8 cellular contexts compared by ENCODE assay signal in the genomic region with DNA sequence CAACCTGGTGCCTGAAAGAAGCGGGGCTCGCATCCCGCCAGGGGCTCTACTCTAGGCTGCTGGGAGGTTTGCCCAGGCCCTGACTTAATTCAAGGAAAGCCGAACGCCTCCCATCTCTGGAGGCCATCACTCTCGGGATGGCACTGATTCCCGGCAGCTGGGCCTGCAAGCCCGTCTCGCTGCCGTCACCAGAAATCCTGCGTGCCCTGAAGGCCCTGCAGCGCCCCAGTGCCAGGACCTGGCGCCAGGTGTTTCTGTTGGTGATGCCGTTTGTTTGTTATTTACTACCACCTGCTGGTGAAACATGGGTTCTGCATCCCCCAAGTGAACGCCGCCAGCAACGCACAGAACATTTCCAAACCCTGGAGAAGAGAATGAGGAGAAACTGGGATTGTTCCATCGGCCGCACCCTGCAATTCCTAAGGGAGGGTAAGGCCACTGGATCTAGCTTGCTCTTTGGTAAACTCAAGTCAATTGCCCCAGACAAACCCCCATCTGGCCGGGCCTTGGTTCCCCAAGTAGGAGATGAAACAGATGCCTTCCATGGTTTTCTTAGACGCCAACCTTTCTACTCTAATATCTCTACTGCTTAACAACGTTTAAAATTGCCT.
DNase-seq lines count a peak whose midpoint lies in the region; ATAC-seq and TF ChIP-seq lines count a peak whose summit lies in the region.

No MANE protein-coding gene starts in this region.

- peaks cover 45% of the 10 kb centered on the region for H3K27me3 Mint-ChIP-seq in CD4-positive, CD25-positive, alpha-beta regulatory T cell

- ATAC-seq in CD4-positive, CD25-positive, alpha-beta regulatory T cell (ENCODE audit: low read depth in 2 of 2), result peak; percentile 66 to 77
- ATAC-seq in mucosa of descending colon, result peak; percentile 85
- ATAC-seq in HG02870 (IDR thresholded peaks at IDR 0.05; ENCODE audit: unreplicated experiment), result no peak

- no peaks in the 10 kb centered on the region for H3K27me3 ChIP-seq in CD4-positive, CD25-positive, alpha-beta regulatory T cell (ENCODE audit: control insufficient read depth, insufficient read depth, low read length)

- H3K36me3 Mint-ChIP-seq in CD4-positive, CD25-positive, alpha-beta regulatory T cell, result no peaks in the 10 kb centered on the region

- intact Hi-C loops in mucosa of descending colon (cut with DNase I, micrococcal nuclease), result no loop called here

- H3K27ac ChIP-seq in CD4-positive, CD25-positive, alpha-beta regulatory T cell (ENCODE audit: insufficient read depth, low read length, poor library complexity, severe bottlenecking), result no peak overlapping the region
- H3K27ac ChIP-seq in epithelial cell of prostate, result no peak overlapping the region

- no peak overlapping the region for H3K27ac Mint-ChIP-seq in CD4-positive, CD25-positive, alpha-beta regulatory T cell

- no peaks in the 10 kb centered on the region for H3K36me3 ChIP-seq in CD4-positive, CD25-positive, alpha-beta regulatory T cell (ENCODE audit: control insufficient read depth, insufficient read depth, low read length)
- no peaks in the 10 kb centered on the region for H3K36me3 ChIP-seq in mucosa of descending colon (ENCODE audit: low read depth)

- no peak overlapping the region for H3K4me3 ChIP-seq in CD4-positive, CD25-positive, alpha-beta regulatory T cell (ENCODE audit: low read depth, low read length)
- H3K4me3 ChIP-seq in mucosa of descending colon, result no peak overlapping the region

- no peak overlapping the region for H3K4me3 Mint-ChIP-seq in CD4-positive, CD25-positive, alpha-beta regulatory T cell

- no peaks in the 10 kb centered on the region for H3K9me3 ChIP-seq in CD4-positive, CD25-positive, alpha-beta regulatory T cell (ENCODE audit: control insufficient read depth in 2 of 2, low read length in 2 of 2)
- no peaks in the 10 kb centered on the region for H3K9me3 ChIP-seq in mucosa of descending colon

- peak; percentile 65 for TF ChIP-seq CTCF in mucosa of descending colon (IDR thresholded peaks at IDR 0.05)

- no peaks in the 10 kb centered on the region for H3K4me1 Mint-ChIP-seq in CD4-positive, CD25-positive, alpha-beta regulatory T cell

- no peaks in the 10 kb centered on the region for H3K9me3 Mint-ChIP-seq in CD4-positive, CD25-positive, alpha-beta regulatory T cell

- H3K4me1 ChIP-seq in CD4-positive, CD25-positive, alpha-beta regulatory T cell (ENCODE audit: control insufficient read depth, insufficient read depth, low read length, poor library complexity, severe bottlenecking), result peaks cover 8% of the 10 kb centered on the region
- H3K4me1 ChIP-seq in mucosa of descending colon (ENCODE audit: low read depth), result peaks cover 16% of the 10 kb centered on the region

- DNase-seq in CD4-positive, CD25-positive, alpha-beta regulatory T cell, result peak; percentile 44 to 74 (median 73)
- DNase-seq in HK-2 (ENCODE audit: unreplicated experiment) (peak; percentile 65), NOMO-1 treated with DMSO at 0.1 percent for 48 hours (lab: John Stamatoyannopoulos, UW; ENCODE audit: unreplicated experiment) (peak; percentile 33), epithelial cell of prostate (ENCODE audit: low read depth, low spot score) (peak; percentile 16), mucosa of descending colon (peak; percentile 75 to 80 (median 78))
- DNase-seq in activated CD8-positive, alpha-beta memory T cell treated with anti-CD3 and anti-CD28 coated beads, Interleukin-2, amount 50 U/mL, for 4 hours, result peak; percentile 63
- peak; percentile 30 to 36 for DNase-seq in stimulated activated CD8-positive, alpha-beta memory T cell treated with anti-CD3 and anti-CD28 coated beads, Interleukin-15, amount 100 ng/mL, for 48 hours (ENCODE audit: low read depth in 2 of 2)

Comparison
In these comparisons a context has a peak if more than half of its experiments do, and no peak if none do; other contexts are left out.
1. DNase-seq: peak in every context shown above with its lines; median percentile 78 in mucosa of descending colon; 73 in CD4-positive, CD25-positive, alpha-beta regulatory T cell; 65 in HK-2; 63 in activated CD8-positive, alpha-beta memory T cell treated with anti-CD3 and anti-CD28 coated beads, Interleukin-2, amount 50 U/mL, for 4 hours; 33 in NOMO-1 treated with DMSO at 0.1 percent for 48 hours; 33 in stimulated activated CD8-positive, alpha-beta memory T cell treated with anti-CD3 and anti-CD28 coated beads, Interleukin-15, amount 100 ng/mL, for 48 hours; 16 in epithelial cell of prostate.